In genomic region chr16:3202903-3203539, GRCh38 we compare ENCODE assay signal across 24 cellular contexts. TPM values are rescaled to one million over a fixed set of nuclear protein-coding genes. Genes with fewer than 3 reads are reported as not detected.
"Had no signal": no experiment of that assay in that cellular context is flagged by ENCODE, and none has a peak within 500 bp of the region (broad histone marks: within the 10 kb centered on the region; RNA-seq: fewer than 3 reads in every experiment).

No MANE protein-coding gene starts in this region.

- H3K9me3 ChIP-seq: colonic mucosa had no signal

- H3K27ac Mint-ChIP-seq: activated CD4-positive, alpha-beta memory T cell treated with anti-CD3 and anti-CD28 coated beads for 36 hours; activated CD4-positive, alpha-beta T cell treated with anti-CD3 and anti-CD28 coated beads, Interleukin-2, amount 10 ng/mL, durations not matched to agents 7 days and 5 days; activated naive CD4-positive, alpha-beta T cell treated with anti-CD3 and anti-CD28 coated beads, Interleukin-2, amount 10 ng/mL, durations not matched to agents 7 days and 5 days; activated naive CD8-positive, alpha-beta T cell treated with anti-CD3 and anti-CD28 coated beads for 36 hours; T-helper 17 cell had no signal

- H3K4me1 Mint-ChIP-seq: activated CD4-positive, alpha-beta T cell treated with anti-CD3 and anti-CD28 coated beads, Interleukin-2, amount 10 ng/mL, durations not matched to agents 7 days and 5 days; activated naive CD4-positive, alpha-beta T cell treated with anti-CD3 and anti-CD28 coated beads, Interleukin-2, amount 10 ng/mL, durations not matched to agents 7 days and 5 days; activated naive CD8-positive, alpha-beta T cell treated with anti-CD3 and anti-CD28 coated beads for 36 hours; T-helper 17 cell had no signal

- H3K36me3 ChIP-seq: colonic mucosa had no signal

- H3K27me3 ChIP-seq: colonic mucosa had no signal

- DNase-seq: activated CD4-positive, alpha-beta memory T cell treated with anti-CD3 and anti-CD28 coated beads for 36 hours; activated CD4-positive, alpha-beta T cell treated with anti-CD3 and anti-CD28 coated beads, Interleukin-2, amount 10 ng/mL, durations not matched to agents 7 days and 5 days; activated CD4-positive, CD25-positive, alpha-beta regulatory T cell; activated CD8-positive, alpha-beta memory T cell treated with anti-CD3 and anti-CD28 coated beads for 24 hours; activated gamma-delta T cell treated with Interleukin-2 at 50 U/mL for 16 hours; activated naive CD4-positive, alpha-beta T cell treated with anti-CD3 and anti-CD28 coated beads, Interleukin-2, amount 10 ng/mL, durations not matched to agents 7 days and 5 days; activated naive CD8-positive, alpha-beta T cell treated with anti-CD3 and anti-CD28 coated beads for 36 hours; activated T-cell treated with anti-CD3 and anti-CD28 coated beads, Interleukin-2, amount 50 U/mL, for 4 hours; caudate nucleus; colonic mucosa; NCI-H1105; NCI-H1436; NCI-H1694 treated with DMSO at 0.1 percent for 48 hours; NCI-H2029 treated with DMSO at 0.1 percent for 48 hours; NCI-H510A treated with DMSO at 0.1 percent for 48 hours; NCI-H69; PC-9; SIG-M5; T-helper 17 cell; T-helper 9 cell had no signal

- H3K4me1 ChIP-seq: colonic mucosa had no signal

- H3K4me3 ChIP-seq: colonic mucosa, PC-9 had no signal

- H3K4me2 ChIP-seq: PC-9 had no signal

- H3K27ac ChIP-seq: colonic mucosa, PC-9, VCaP had no signal

- ATAC-seq: activated T-cell treated with anti-CD3 and anti-CD28 coated beads, Interleukin-2, amount 50 U/mL, for 4 hours; T-helper 17 cell had no signal

- H3K4me3 Mint-ChIP-seq: activated CD4-positive, alpha-beta memory T cell treated with anti-CD3 and anti-CD28 coated beads for 36 hours; activated CD4-positive, alpha-beta T cell treated with anti-CD3 and anti-CD28 coated beads, Interleukin-2, amount 10 ng/mL, durations not matched to agents 7 days and 5 days; activated naive CD4-positive, alpha-beta T cell treated with anti-CD3 and anti-CD28 coated beads, Interleukin-2, amount 10 ng/mL, durations not matched to agents 7 days and 5 days; activated naive CD8-positive, alpha-beta T cell treated with anti-CD3 and anti-CD28 coated beads for 36 hours; activated T-cell treated with anti-CD3 and anti-CD28 coated beads, Interleukin-2, amount 50 U/mL, for 4 hours; T-helper 17 cell had no signal

- H2AFZ ChIP-seq: PC-9 had no signal

RNA-seq across cellular contexts. Expression of gene OR1F1, which starts 15.0 kb away (rescaled TPM):
- total RNA-seq: activated CD4-positive, alpha-beta memory T cell treated with anti-CD3 and anti-CD28 coated beads for 36 hours; activated CD4-positive, alpha-beta T cell treated with anti-CD3 and anti-CD28 coated beads, Interleukin-2, amount 10 ng/mL, durations not matched to agents 7 days and 5 days; activated naive CD8-positive, alpha-beta T cell treated with anti-CD3 and anti-CD28 coated beads for 36 hours; activated T-cell treated with anti-CD3 and anti-CD28 coated beads, Interleukin-2, amount 50 U/mL, for 4 hours; colonic mucosa; LHCN-M2; M059J; T-helper 17 cell had no signal
- polyA plus RNA-seq: adipose tissue had no signal

RNA-seq across cellular contexts. Expression of gene MEFV, which starts 53.4 kb away (rescaled TPM):
- total RNA-seq: M059J, PC-9 had no signal
